In the genomic region with DNA sequence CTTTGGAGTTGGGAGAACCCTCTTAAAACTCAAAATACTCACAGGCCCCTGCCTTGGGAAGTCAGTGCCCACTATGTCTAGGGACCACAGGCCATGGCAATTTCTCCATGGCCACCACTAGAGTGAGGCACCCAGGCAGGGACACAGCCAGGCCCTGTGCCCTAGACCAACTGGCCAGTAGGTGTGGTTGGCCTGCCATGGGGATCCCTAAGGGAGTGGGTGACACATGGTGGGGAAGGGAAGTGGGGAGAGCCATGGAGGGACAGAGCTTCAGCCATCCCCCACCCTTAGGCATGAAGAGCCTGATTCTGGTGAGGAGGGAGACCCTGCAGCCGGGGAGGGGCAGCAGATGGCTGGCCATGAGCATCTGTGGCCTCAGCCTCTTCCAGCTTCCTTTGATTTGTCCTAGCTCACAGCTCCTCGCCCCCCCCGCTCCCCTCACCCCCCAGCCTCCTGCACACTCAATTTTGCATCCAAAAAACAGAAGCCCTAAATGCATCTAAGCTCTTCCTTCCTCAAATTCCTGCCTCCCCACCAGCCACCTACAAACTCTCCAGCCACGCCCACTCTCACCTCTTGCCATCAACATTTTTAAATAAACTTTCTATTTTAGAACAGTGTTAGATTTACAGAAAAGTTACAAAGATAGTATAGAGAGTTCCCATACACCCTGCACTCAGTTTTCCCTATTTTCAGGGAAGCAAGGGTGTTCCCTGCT, we compare ENCODE assay signal across 10 cellular contexts. TPM values are rescaled to one million over a fixed set of nuclear protein-coding genes. Genes with fewer than 3 reads are reported as not detected.
DNase-seq lines count a peak whose midpoint lies in the region; ATAC-seq and TF ChIP-seq lines count a peak whose summit lies in the region.
"Had no signal": no experiment of that assay in that cellular context is flagged by ENCODE, and none has a peak within 500 bp of the region (broad histone marks: within the 10 kb centered on the region; RNA-seq: fewer than 3 reads in every experiment).

No MANE protein-coding gene starts in this region.

- no peaks in the 10 kb centered on the region for H3K9me3 ChIP-seq in parathyroid adenoma (ENCODE audit: control insufficient read depth, low read length)
- no peaks in the 10 kb centered on the region for H3K9me3 ChIP-seq in testis

- peaks cover 41% of the 10 kb centered on the region for H3K4me1 ChIP-seq in parathyroid adenoma
- H3K4me1 ChIP-seq in testis = peaks cover 48% of the 10 kb centered on the region

- TF ChIP-seq CTCF in parathyroid adenoma (IDR thresholded peaks at IDR 0.05) (no peak), testis (IDR thresholded peaks at IDR 0.05) (no peak)

- H3K9me3 Mint-ChIP-seq in activated naive CD8-positive, alpha-beta T cell treated with anti-CD3 and anti-CD28 coated beads, Interleukin-2, amount 50 U/mL, for 24 hours = no peaks in the 10 kb centered on the region

- intact Hi-C loops in testis (cut with DNase I; ENCODE audit: low total_unique reads) = no loop called here

- H3K4me3 ChIP-seq in parathyroid adenoma (ENCODE audit: low read depth, low read length) (no peak overlapping the region), testis (no peak overlapping the region)
- H3K4me3 ChIP-seq: dorsolateral prefrontal cortex had no signal

- peak overlapping the region; percentile 77 for H3K27ac Mint-ChIP-seq in activated naive CD8-positive, alpha-beta T cell treated with anti-CD3 and anti-CD28 coated beads, Interleukin-2, amount 50 U/mL, for 24 hours

- H3K9ac ChIP-seq in parathyroid adenoma = no peak overlapping the region

- H3K36me3 ChIP-seq in parathyroid adenoma (ENCODE audit: control insufficient read depth, insufficient read depth, low read length) (no peaks in the 10 kb centered on the region), testis (ENCODE audit: low read depth, missing control alignments) (no peaks in the 10 kb centered on the region)

- WGBS in testis, 2 donors = 53 to 55% methylated on average over 4 of the region's 4 CpGs

- no peak overlapping the region for H3K4me2 ChIP-seq in parathyroid adenoma (ENCODE audit: low read length)

- TF ChIP-seq POLR2A in testis (IDR thresholded peaks at IDR 0.05) = no peak

- H3K36me3 Mint-ChIP-seq in activated naive CD8-positive, alpha-beta T cell treated with anti-CD3 and anti-CD28 coated beads, Interleukin-2, amount 50 U/mL, for 24 hours (ENCODE audit: low read depth) = peaks cover 5% of the 10 kb centered on the region

- no peak overlapping the region for H3K4me3 Mint-ChIP-seq in activated naive CD8-positive, alpha-beta T cell treated with anti-CD3 and anti-CD28 coated beads, Interleukin-2, amount 50 U/mL, for 24 hours

- peaks cover 5% of the 10 kb centered on the region for H3K27me3 Mint-ChIP-seq in activated naive CD8-positive, alpha-beta T cell treated with anti-CD3 and anti-CD28 coated beads, Interleukin-2, amount 50 U/mL, for 24 hours

- H3K27me3 ChIP-seq in parathyroid adenoma (ENCODE audit: control insufficient read depth, insufficient read depth, low read length) (no peaks in the 10 kb centered on the region), testis (no peaks in the 10 kb centered on the region)
- H3K27me3 ChIP-seq: dorsolateral prefrontal cortex had no signal

- H3K79me2 ChIP-seq in parathyroid adenoma = peaks cover 24% of the 10 kb centered on the region

- no peak for ATAC-seq in activated naive CD8-positive, alpha-beta T cell treated with anti-CD3 and anti-CD28 coated beads, Interleukin-2, amount 50 U/mL, for 24 hours
- ATAC-seq in HG03520 (IDR thresholded peaks at IDR 0.05; ENCODE audit: unreplicated experiment) = no peak

- DNase-seq in NOMO-1 treated with dmso at 0.1 percent for 144 hours (lab: John Stamatoyannopoulos, UW; ENCODE audit: unreplicated experiment) (peak; percentile 42), NOMO-1 treated with DMSO at 0.1 percent for 48 hours (lab: John Stamatoyannopoulos, UW; ENCODE audit: unreplicated experiment) (no peak), testis (no peak)
- no peak for DNase-seq in activated naive CD8-positive, alpha-beta T cell treated with anti-CD3 and anti-CD28 coated beads, Interleukin-2, amount 50 U/mL, for 24 hours
- DNase-seq: activated CD8-positive, alpha-beta memory T cell treated with anti-CD3 and anti-CD28 coated beads for 24 hours; dorsolateral prefrontal cortex; OCI-M1; stimulated activated CD8-positive, alpha-beta memory T cell treated with anti-CD3 and anti-CD28 coated beads, Interleukin-4, amount 100 ng/mL, for 48 hours had no signal

- peaks cover 76% of the 10 kb centered on the region for H3K4me1 Mint-ChIP-seq in activated naive CD8-positive, alpha-beta T cell treated with anti-CD3 and anti-CD28 coated beads, Interleukin-2, amount 50 U/mL, for 24 hours

- H3K27ac ChIP-seq in parathyroid adenoma (peak overlapping the region; percentile 24), testis (peak overlapping the region in 1 of 2 donors; percentile 82)

- no peak overlapping the region for H2AFZ ChIP-seq in parathyroid adenoma

RNA-seq across cellular contexts. Expression of a gene that starts 1.6 kb away (rescaled TPM):
- 10 to 100 TPM; 69.6 to 83.1 TPM for total RNA-seq in testis
- 50.5 TPM for polyA plus RNA-seq in testis (ENCODE audit: insufficient read depth, low read depth, low replicate concordance)

RNA-seq across cellular contexts. Expression of a gene that starts 22.4 kb away (rescaled TPM):
- total RNA-seq in testis = 100 to 1,000 TPM in 1 of 2 donors, 10 to 100 TPM in 1; 90.5 to 118 TPM
- polyA plus RNA-seq in testis (ENCODE audit: insufficient read depth, low read depth, low replicate concordance) = 72.2 TPM

RNA-seq across cellular contexts. Expression of a gene that starts 28.4 kb away (rescaled TPM):
- total RNA-seq in testis = 10 to 100 TPM; 19.9 to 23.2 TPM
- polyA plus RNA-seq in testis (ENCODE audit: insufficient read depth, low read depth, low replicate concordance) = 2.8 TPM

RNA-seq across cellular contexts. Expression of a gene that starts 34.6 kb away (rescaled TPM):
- total RNA-seq in testis = 10 to 100 TPM; 10.7 to 18.7 TPM
- 10.4 TPM for polyA plus RNA-seq in testis (ENCODE audit: insufficient read depth, low read depth, low replicate concordance)

RNA-seq across cellular contexts. Expression of a gene that starts 41.8 kb away (rescaled TPM):
- 100 to 1,000 TPM; 193 to 197 TPM for total RNA-seq in testis
- 99.1 TPM for polyA plus RNA-seq in testis (ENCODE audit: insufficient read depth, low read depth, low replicate concordance)
